8 cellular contexts compared by ENCODE assay signal in genomic region chr9:1460143-1460769, GRCh38.
A peak's percentile ranks its signal among the peaks of the same experiment; 100 is the strongest.
DNase-seq lines count a peak whose midpoint lies in the region; ATAC-seq and TF ChIP-seq lines count a peak whose summit lies in the region.

No MANE protein-coding gene starts in this region.

- peak; percentile 30 for DNase-seq in DMS 273 (lab: John Stamatoyannopoulos, UW; ENCODE audit: unreplicated experiment)
- DNase-seq in RWPE1 (ENCODE audit: low spot score), result peak; percentile 8
- DNase-seq in mesothelial cell of epicardium (ENCODE audit: low spot score in 2 of 2, unreplicated experiment in 2 of 2), result no peak
- no peak for DNase-seq in hypothalamus (lab: John Stamatoyannopoulos, UW)
- DNase-seq in NCI-H2227 (lab: John Stamatoyannopoulos, UW; ENCODE audit: unreplicated experiment), result no peak
- DNase-seq in NCI-H1092 treated with DMSO at 0.1 percent for 48 hours (lab: John Stamatoyannopoulos, UW), result no peak

- no peak overlapping the region for H3K27ac Mint-ChIP-seq in mesothelial cell of epicardium

- no peak for TF ChIP-seq CTCF in RWPE1 (conservative IDR thresholded peaks at IDR 0.05; ENCODE audit: low read depth)
- peak; percentile 46 for TF ChIP-seq CTCF in mesothelial cell of epicardium (IDR thresholded peaks at IDR 0.05; ENCODE audit: unreplicated experiment)

- POLR2A ChIA-PET in RWPE1 (lab: Yijun Ruan, JAX; ENCODE audit: low non-redundant PET), result no interaction called here

- ATAC-seq in GM18907 (IDR thresholded peaks at IDR 0.05; ENCODE audit: unreplicated experiment) (peak; percentile 85), HG03175 (IDR thresholded peaks at IDR 0.05; ENCODE audit: unreplicated experiment) (peak; percentile 78)

- peaks cover 10% of the 10 kb centered on the region for H3K27me3 Mint-ChIP-seq in mesothelial cell of epicardium (ENCODE audit: low read depth)

- CTCF ChIA-PET in RWPE1 (lab: Yijun Ruan, JAX), result no interaction called here

- no peaks in the 10 kb centered on the region for H3K4me1 Mint-ChIP-seq in mesothelial cell of epicardium

- H3K27ac ChIP-seq in RWPE1, result no peak overlapping the region

- no peaks in the 10 kb centered on the region for H3K9me3 Mint-ChIP-seq in mesothelial cell of epicardium

- H3K4me3 Mint-ChIP-seq in mesothelial cell of epicardium, result no peak overlapping the region

- no peaks in the 10 kb centered on the region for H3K36me3 Mint-ChIP-seq in mesothelial cell of epicardium

Comparison
In these comparisons a context has a peak if more than half of its experiments do, and no peak if none do; other contexts are left out.
1. DNase-seq: peak in DMS 273 (single experiment) and RWPE1 (single experiment); none in mesothelial cell of epicardium (0 of 2), hypothalamus (0 of 51), NCI-H2227 (single experiment) and NCI-H1092 treated with DMSO at 0.1 percent for 48 hours (single experiment).